In genomic region chr2:160581448-160581847, GRCh38 we compare ENCODE assay signal across 1 cellular context.
TF ChIP-seq lines count a peak whose summit lies in the region.

No MANE protein-coding gene starts in this region.

TF ChIP-seq in SK-N-SH treated with all-trans-retinoic acid at 6 μM for 48 hours, 23 proteins besides CTCF, POLR2A, EP300 and RAD21 (continued from another document):
- TF ChIP-seq TSHZ2 (CRISPR knock-in tag; IDR thresholded peaks at IDR 0.05) (no peak), OSR1 (CRISPR knock-in tag; IDR thresholded peaks at IDR 0.05) (no peak), CSRNP3 (CRISPR knock-in tag; IDR thresholded peaks at IDR 0.05) (no peak), ZNF565 (CRISPR knock-in tag; conservative IDR thresholded peaks at IDR 0.05; ENCODE audit: low read depth) (no peak), CSDC2 (CRISPR knock-in tag; IDR thresholded peaks at IDR 0.05) (no peak)
